In genomic region chr12:54749191-54749818, GRCh38 we compare ENCODE assay signal across 8 cellular contexts.
A peak's percentile ranks its signal among the peaks of the same experiment; 100 is the strongest.
DNase-seq lines count a peak whose midpoint lies in the region; ATAC-seq and TF ChIP-seq lines count a peak whose summit lies in the region.

No MANE protein-coding gene starts in this region.

- H3K27me3 Mint-ChIP-seq in activated CD4-positive, alpha-beta memory T cell treated with anti-CD3 and anti-CD28 coated beads for 36 hours = no peaks in the 10 kb centered on the region

- H3K9me3 Mint-ChIP-seq in activated CD4-positive, alpha-beta memory T cell treated with anti-CD3 and anti-CD28 coated beads for 36 hours = no peaks in the 10 kb centered on the region

- no peak overlapping the region for H3K27ac ChIP-seq in 22Rv1
- no peak overlapping the region for H3K27ac ChIP-seq in DND-41 (ENCODE audit: low read length)
- H3K27ac ChIP-seq in parathyroid adenoma = no peak overlapping the region

- intact Hi-C loops in activated CD4-positive, alpha-beta memory T cell treated with anti-CD3 and anti-CD28 coated beads for 36 hours (cut with micrococcal nuclease) = loop anchor here (1.0 to 5.0 kb wide), 5 partner anchors 103 to 324 kb away; partner anchors contain the start of genes MUCL1 and TESPA1

- peak; percentile 81 for ATAC-seq in DND-41 (ENCODE audit: insufficient read depth, low read depth)
- ATAC-seq in HG02588 (IDR thresholded peaks at IDR 0.05; ENCODE audit: unreplicated experiment) = peak; percentile 67
- ATAC-seq in GM19467 (IDR thresholded peaks at IDR 0.05; ENCODE audit: unreplicated experiment) = no peak

- peaks cover 20% of the 10 kb centered on the region for H3K4me1 Mint-ChIP-seq in activated CD4-positive, alpha-beta memory T cell treated with anti-CD3 and anti-CD28 coated beads for 36 hours (ENCODE audit: low read depth)

- DNase-seq in DND-41 (peak; percentile 26), NCI-H2196 treated with DMSO at 0.1 percent for 48 hours (lab: John Stamatoyannopoulos, UW; ENCODE audit: unreplicated experiment) (peak; percentile 28), fibroblast of pulmonary artery (ENCODE audit: low read depth) (peak; percentile 71)
- peak; percentile 22 for DNase-seq in activated CD4-positive, alpha-beta memory T cell treated with anti-CD3 and anti-CD28 coated beads for 36 hours

- H3K27ac Mint-ChIP-seq in activated CD4-positive, alpha-beta memory T cell treated with anti-CD3 and anti-CD28 coated beads for 36 hours = no peak overlapping the region

- H3K36me3 Mint-ChIP-seq in activated CD4-positive, alpha-beta memory T cell treated with anti-CD3 and anti-CD28 coated beads for 36 hours = no peaks in the 10 kb centered on the region

- no peaks in the 10 kb centered on the region for H3K9me3 ChIP-seq in DND-41 (ENCODE audit: insufficient read depth, low read length, severe bottlenecking)
- H3K9me3 ChIP-seq in parathyroid adenoma (ENCODE audit: control insufficient read depth, low read length) = no peaks in the 10 kb centered on the region

- H3K4me3 ChIP-seq in DND-41 (ENCODE audit: low read depth in 1 of 2, low read length in 2 of 2) = no peak overlapping the region
- H3K4me3 ChIP-seq in fibroblast of pulmonary artery (replicated peaks; ENCODE audit: low read depth, low read length) = no peak overlapping the region
- no peak overlapping the region for H3K4me3 ChIP-seq in parathyroid adenoma (ENCODE audit: low read depth, low read length)

- H3K4me2 ChIP-seq in DND-41 (ENCODE audit: insufficient read depth, low read length) (no peak overlapping the region; the same call in 1 of the 2 replicates), parathyroid adenoma (ENCODE audit: low read length) (no peak overlapping the region)

- TF ChIP-seq CTCF in 22Rv1 (IDR thresholded peaks at IDR 0.05) = peak; percentile 93
- TF ChIP-seq CTCF in DND-41 (IDR thresholded peaks at IDR 0.05; ENCODE audit: borderline replicate concordance, extremely low read depth, low read length, poor library complexity, severe bottlenecking) = peak; percentile 90
- peak; percentile 80 for TF ChIP-seq CTCF in fibroblast of pulmonary artery (IDR thresholded peaks at IDR 0.05; ENCODE audit: low read length, missing control alignments)
- peak; percentile 73 for TF ChIP-seq CTCF in parathyroid adenoma (IDR thresholded peaks at IDR 0.05)

- H3K4me1 ChIP-seq in DND-41 (ENCODE audit: insufficient read depth, low read length) (peaks cover 9% of the 10 kb centered on the region), parathyroid adenoma (no peaks in the 10 kb centered on the region)

- no peak overlapping the region for H3K9ac ChIP-seq in DND-41 (ENCODE audit: low read depth, low read length)
- H3K9ac ChIP-seq in parathyroid adenoma = no peak overlapping the region

- CTCF ChIA-PET in activated CD4-positive, alpha-beta memory T cell treated with anti-CD3 and anti-CD28 coated beads for 36 hours (lab: Charles Lee) = interaction anchor here (0.5 to 4.8 kb wide), 55 partner anchors 10 to 1897 kb away, joined by 3 to 174 read pairs (median 5); partner anchors contain the start of genes MUCL1 and TESPA1

- no peaks in the 10 kb centered on the region for H3K27me3 ChIP-seq in DND-41 (ENCODE audit: insufficient read depth, low read length, poor library complexity)
- no peaks in the 10 kb centered on the region for H3K27me3 ChIP-seq in parathyroid adenoma (ENCODE audit: control insufficient read depth, insufficient read depth, low read length)

- no peaks in the 10 kb centered on the region for H3K36me3 ChIP-seq in DND-41 (ENCODE audit: insufficient read depth, low read length)
- no peaks in the 10 kb centered on the region for H3K36me3 ChIP-seq in parathyroid adenoma (ENCODE audit: control insufficient read depth, insufficient read depth, low read length)

- H3K79me2 ChIP-seq in DND-41 (ENCODE audit: insufficient read depth, low read length) (no peaks in the 10 kb centered on the region), parathyroid adenoma (no peaks in the 10 kb centered on the region)

- POLR2A ChIA-PET in activated CD4-positive, alpha-beta memory T cell treated with anti-CD3 and anti-CD28 coated beads for 36 hours (lab: Charles Lee) = interaction anchor here (0.6 kb wide), 1 partner anchor 229 kb away, joined by 3 read pairs; no protein-coding TSS in a partner anchor

- peak overlapping the region; percentile 17 for H3K4me3 Mint-ChIP-seq in activated CD4-positive, alpha-beta memory T cell treated with anti-CD3 and anti-CD28 coated beads for 36 hours

- no peak overlapping the region for H2AFZ ChIP-seq in DND-41 (ENCODE audit: low read depth, low read length)
- H2AFZ ChIP-seq in parathyroid adenoma = no peak overlapping the region

- H4K20me1 ChIP-seq in DND-41 (ENCODE audit: insufficient read depth, low read length) = no peaks in the 10 kb centered on the region
